8 cellular contexts compared by ENCODE assay signal in the genomic region with DNA sequence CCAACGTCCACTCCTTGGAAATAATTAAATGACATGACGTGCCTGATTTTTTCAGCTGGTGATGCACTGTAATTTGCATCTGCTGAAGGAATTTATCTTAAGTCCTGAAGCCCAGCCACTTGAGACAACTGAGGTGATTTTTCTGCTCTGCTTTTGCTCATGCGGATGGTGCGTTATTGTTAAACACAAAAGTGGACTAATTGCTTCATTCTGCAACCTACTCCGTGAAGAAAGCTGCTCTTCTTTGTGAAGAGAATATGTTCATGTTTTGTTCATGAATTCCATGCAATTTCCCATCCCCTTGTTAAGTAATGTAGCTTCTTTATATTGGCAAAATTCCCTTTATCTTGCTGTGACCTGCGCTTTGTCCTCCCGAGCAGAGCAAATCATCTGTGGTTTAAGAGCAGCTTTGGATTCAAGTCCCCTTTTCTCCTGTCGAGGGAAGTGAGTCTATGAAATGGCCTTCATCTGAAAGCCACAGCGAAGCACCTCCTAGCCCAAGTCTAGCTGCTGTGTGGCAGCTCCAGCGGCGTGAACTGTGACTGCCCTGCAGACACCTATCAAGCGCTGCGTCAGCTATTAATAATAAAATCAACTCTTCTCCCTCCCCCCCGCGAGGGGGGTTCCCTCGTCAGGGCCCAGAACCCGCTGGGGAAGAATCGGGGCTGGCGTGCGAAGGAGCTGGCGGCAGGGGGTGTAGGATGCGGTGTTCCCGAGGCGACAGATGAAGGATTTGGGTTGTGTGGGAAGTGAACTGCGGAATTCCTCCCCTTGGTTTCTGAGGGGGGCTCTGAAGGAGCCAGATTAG. TPM values are rescaled to one million over a fixed set of nuclear protein-coding genes. Genes with fewer than 3 reads are reported as not detected.
A peak's percentile ranks its signal among the peaks of the same experiment; 100 is the strongest.
DNase-seq lines count a peak whose midpoint lies in the region; ATAC-seq and TF ChIP-seq lines count a peak whose summit lies in the region.

No MANE protein-coding gene starts in this region.

- peak overlapping the region; percentile 52; the same call in 1 of the 2 replicates for H3K27ac Mint-ChIP-seq in GM23338

- H3K36me3 ChIP-seq in DOHH2 (ENCODE audit: control insufficient read depth, low read length) (peaks cover 37% of the 10 kb centered on the region), GM23338 (ENCODE audit: insufficient read depth) (peaks cover 22% of the 10 kb centered on the region; the same call in 1 of the 2 replicates), mesenchymal stem cell (ENCODE audit: control insufficient read depth in 1 of 2, insufficient read depth in 2 of 2, low read depth in 1 of 2, low read length in 2 of 2) (peaks cover 0 to 28% of the 10 kb centered on the region in 2 experiments)

- ATAC-seq in GM23338, result peak; percentile 28

- peak overlapping the region; percentile 93 for H4K8ac ChIP-seq in mesenchymal stem cell (ENCODE audit: low read length)

- peak overlapping the region; percentile 93 for H3K9ac ChIP-seq in mesenchymal stem cell (ENCODE audit: low read length)

- H3F3A ChIP-seq in DOHH2 (ENCODE audit: control insufficient read depth, insufficient read depth) (peaks cover 4% of the 10 kb centered on the region; the same call in 1 of the 2 replicates), GM23338 (replicated peaks; ENCODE audit: low read depth) (no peaks in the 10 kb centered on the region)

- TF ChIP-seq CTCF in DOHH2 (IDR thresholded peaks at IDR 0.05; ENCODE audit: low read depth, low read length, poor library complexity, severe bottlenecking), result peak; percentile 18
- TF ChIP-seq CTCF in GM23338 (conservative IDR thresholded peaks at IDR 0.05; ENCODE audit: low read depth in 2 of 2), result no peak

- H3K9me3 ChIP-seq in DOHH2 (ENCODE audit: control insufficient read depth, insufficient read depth, low read length), result no peaks in the 10 kb centered on the region
- no peaks in the 10 kb centered on the region for H3K9me3 ChIP-seq in mesenchymal stem cell (ENCODE audit: control insufficient read depth, low read length)

- H2BK120ac ChIP-seq in mesenchymal stem cell (ENCODE audit: low read depth, low read length), result peak overlapping the region; percentile 55

- DNase-seq in GM23338 (ENCODE audit: low spot score) (peak; percentile 78), NCI-H1105 (lab: John Stamatoyannopoulos, UW) (peak; percentile 49), mesenchymal stem cell (peak; percentile 73), GDM1 (lab: John Stamatoyannopoulos, UW) (no peak)
- peak; percentile 64 to 67 for DNase-seq in activated CD4-positive, alpha-beta T cell treated with anti-CD3 and anti-CD28 coated beads for 4 hours
- DNase-seq in effector CD8-positive, alpha-beta T cell (lab: John Stamatoyannopoulos, UW), result peak; percentile 43
- peak; percentile 19 to 29 for DNase-seq in stimulated activated CD8-positive, alpha-beta memory T cell treated with anti-CD3 and anti-CD28 coated beads, Interleukin-2, amount 100 ng/mL, for 1 hour (ENCODE audit: low read depth in 2 of 2)

- no peak overlapping the region for H3K23ac ChIP-seq in mesenchymal stem cell (ENCODE audit: low read length in 2 of 2)

- H3K4me3 ChIP-seq in DOHH2 (ENCODE audit: low read length) (peak overlapping the region; percentile 92), GM23338 (peak overlapping the region; percentile 96), mesenchymal stem cell (ENCODE audit: insufficient read depth in 1 of 2, low read depth in 1 of 2, low read length in 2 of 2) (peak overlapping the region; percentile 84 to 86)

- H2AK5ac ChIP-seq in mesenchymal stem cell (ENCODE audit: low read length, severe bottlenecking), result no peak overlapping the region

- peaks cover 40% of the 10 kb centered on the region for H3K4me1 Mint-ChIP-seq in GM23338

- H3K27me3 Mint-ChIP-seq in GM23338 (ENCODE audit: insufficient read depth, low read depth, poor library complexity), result peaks cover 15% of the 10 kb centered on the region

- H3K4me2 ChIP-seq in DOHH2 (ENCODE audit: low read length), result peak overlapping the region; percentile 97
- peak overlapping the region; percentile 90 for H3K4me2 ChIP-seq in GM23338
- peak overlapping the region; percentile 81 for H3K4me2 ChIP-seq in mesenchymal stem cell (ENCODE audit: low read length, poor library complexity, severe bottlenecking)

- H2BK15ac ChIP-seq in mesenchymal stem cell (ENCODE audit: low read depth, poor library complexity, severe bottlenecking), result peak overlapping the region; percentile 95

- H2BK12ac ChIP-seq in mesenchymal stem cell (ENCODE audit: low read length in 2 of 2), result peak overlapping the region; percentile 75 to 90

- H3K4me3 Mint-ChIP-seq in GM23338, result peak overlapping the region; percentile 85

- H3K9me2 ChIP-seq in DOHH2 (replicated peaks; ENCODE audit: control insufficient read depth, low read length) (no peaks in the 10 kb centered on the region), GM23338 (ENCODE audit: insufficient read depth) (no peaks in the 10 kb centered on the region)

- H3K79me1 ChIP-seq in mesenchymal stem cell (replicated peaks; ENCODE audit: low read length, poor library complexity, severe bottlenecking), result no peaks in the 10 kb centered on the region

- H3K27ac ChIP-seq in DOHH2 (ENCODE audit: low read depth, low read length) (peak overlapping the region; percentile 76), GM23338 (ENCODE audit: low read depth) (0 out of 2 replicates have a peak overlapping the region, but pooled peaks have one; percentile 79), mesenchymal stem cell (ENCODE audit: low read length, poor library complexity, severe bottlenecking) (peak overlapping the region; percentile 69)

- 22% methylated on average over 17 of the region's 25 CpGs for WGBS in mesenchymal stem cell

- H3K9me3 Mint-ChIP-seq in GM23338, result no peaks in the 10 kb centered on the region

- peak overlapping the region; percentile 69 to 98 for H3K4ac ChIP-seq in mesenchymal stem cell (ENCODE audit: low read depth in 1 of 2, low read length in 2 of 2)

- H3K27me3 ChIP-seq in DOHH2 (ENCODE audit: control insufficient read depth, low read length) (no peaks in the 10 kb centered on the region), GM23338 (ENCODE audit: insufficient read depth) (peaks cover 12% of the 10 kb centered on the region), mesenchymal stem cell (ENCODE audit: control insufficient read depth in 1 of 2, insufficient read depth in 1 of 2, low read length in 2 of 2) (no peaks in the 10 kb centered on the region)

- peak overlapping the region; percentile 99 for H4K91ac ChIP-seq in mesenchymal stem cell (ENCODE audit: low read length)

- H3K4me1 ChIP-seq in DOHH2 (ENCODE audit: control insufficient read depth, low read length) (peaks cover 39% of the 10 kb centered on the region), GM23338 (ENCODE audit: insufficient read depth) (peaks cover 40% of the 10 kb centered on the region), mesenchymal stem cell (ENCODE audit: control insufficient read depth, insufficient read depth, low read depth, low read length) (peaks cover 4% of the 10 kb centered on the region)

- H3K79me2 ChIP-seq in DOHH2 (ENCODE audit: control insufficient read depth, low read length), result peaks cover 38% of the 10 kb centered on the region
- peaks cover 35% of the 10 kb centered on the region for H3K79me2 ChIP-seq in GM23338 (replicated peaks; ENCODE audit: insufficient read depth)

- peak overlapping the region; percentile 11 for H2BK5ac ChIP-seq in mesenchymal stem cell (ENCODE audit: low read depth, low read length, poor library complexity, severe bottlenecking)

- H3K14ac ChIP-seq in mesenchymal stem cell (ENCODE audit: low read length in 2 of 2), result peak overlapping the region in 1 of 2 experiments; percentile 93

- peak overlapping the region; percentile 86 for H2AFZ ChIP-seq in GM23338
- H2AFZ ChIP-seq in mesenchymal stem cell (ENCODE audit: low read depth, low read length), result peak overlapping the region; percentile 87

- H3K18ac ChIP-seq in mesenchymal stem cell (ENCODE audit: low read depth in 1 of 2, low read length in 2 of 2), result peak overlapping the region; percentile 97

- H4K20me1 ChIP-seq in DOHH2 (ENCODE audit: control insufficient read depth, insufficient read depth, low read depth, low read length), result peaks cover 22% of the 10 kb centered on the region
- H4K20me1 ChIP-seq in GM23338 (replicated peaks; ENCODE audit: insufficient read depth), result peaks cover 27% of the 10 kb centered on the region

- H3K36me3 Mint-ChIP-seq in GM23338 (ENCODE audit: low read depth), result peaks cover 31% of the 10 kb centered on the region

TF ChIP-seq in GM23338, 12 proteins besides CTCF, POLR2A, EP300 and RAD21 (continues in another document):
- TF ChIP-seq JUNB (IDR thresholded peaks at IDR 0.05; ENCODE audit: unreplicated experiment) (no peak), CREB1 (CRISPR knock-in tag; IDR thresholded peaks at IDR 0.05; ENCODE audit: low read depth) (0 out of 2 replicates have a peak, but pooled peaks have one; percentile 6)

RNA-seq across cellular contexts. Expression of gene ATP2A2, which starts 0.9 kb away (rescaled TPM):
- total RNA-seq in GM23338 (2014; rRNA removed; shearing (Covaris generic)), result 201 and 225 TPM in 2 replicates
- 44.2 and 47.2 TPM in 2 replicates for polyA plus RNA-seq in GM23338 (2016; fragmentation: Nextera tagmentation; extraction: Ambion mirVana)
- polyA plus RNA-seq in mesenchymal stem cell (2013, experiment 1 of 2), result 155 TPM
- 150 TPM for polyA plus RNA-seq in mesenchymal stem cell (2013, experiment 2 of 2)
